3 cellular contexts compared by ENCODE assay signal in genomic region chr22:31836010-31836409, GRCh38.
TF ChIP-seq lines count a peak whose summit lies in the region.

No MANE protein-coding gene starts in this region.

TF ChIP-seq in GM23338, 12 proteins besides CTCF, POLR2A, EP300 and RAD21 (continues in another document):
- no peak for TF ChIP-seq NANOG (IDR thresholded peaks at IDR 0.05; ENCODE audit: borderline replicate concordance)
- TF ChIP-seq EZH2phosphoT487 (IDR thresholded peaks at IDR 0.05; ENCODE audit: unreplicated experiment) = no peak
- no peak for TF ChIP-seq STAT1 (IDR thresholded peaks at IDR 0.05; ENCODE audit: unreplicated experiment)
- no peak for TF ChIP-seq EZH2 (IDR thresholded peaks at IDR 0.05; ENCODE audit: low read depth, unreplicated experiment)
- TF ChIP-seq CREB1 (CRISPR knock-in tag; IDR thresholded peaks at IDR 0.05; ENCODE audit: low read depth) = no peak
- TF ChIP-seq ZNF331 (CRISPR knock-in tag; IDR thresholded peaks at IDR 0.05; ENCODE audit: low read depth) = no peak
- TF ChIP-seq POLR2AphosphoS5 (IDR thresholded peaks at IDR 0.05; ENCODE audit: low read depth) = no peak
- TF ChIP-seq, protein P1, sequence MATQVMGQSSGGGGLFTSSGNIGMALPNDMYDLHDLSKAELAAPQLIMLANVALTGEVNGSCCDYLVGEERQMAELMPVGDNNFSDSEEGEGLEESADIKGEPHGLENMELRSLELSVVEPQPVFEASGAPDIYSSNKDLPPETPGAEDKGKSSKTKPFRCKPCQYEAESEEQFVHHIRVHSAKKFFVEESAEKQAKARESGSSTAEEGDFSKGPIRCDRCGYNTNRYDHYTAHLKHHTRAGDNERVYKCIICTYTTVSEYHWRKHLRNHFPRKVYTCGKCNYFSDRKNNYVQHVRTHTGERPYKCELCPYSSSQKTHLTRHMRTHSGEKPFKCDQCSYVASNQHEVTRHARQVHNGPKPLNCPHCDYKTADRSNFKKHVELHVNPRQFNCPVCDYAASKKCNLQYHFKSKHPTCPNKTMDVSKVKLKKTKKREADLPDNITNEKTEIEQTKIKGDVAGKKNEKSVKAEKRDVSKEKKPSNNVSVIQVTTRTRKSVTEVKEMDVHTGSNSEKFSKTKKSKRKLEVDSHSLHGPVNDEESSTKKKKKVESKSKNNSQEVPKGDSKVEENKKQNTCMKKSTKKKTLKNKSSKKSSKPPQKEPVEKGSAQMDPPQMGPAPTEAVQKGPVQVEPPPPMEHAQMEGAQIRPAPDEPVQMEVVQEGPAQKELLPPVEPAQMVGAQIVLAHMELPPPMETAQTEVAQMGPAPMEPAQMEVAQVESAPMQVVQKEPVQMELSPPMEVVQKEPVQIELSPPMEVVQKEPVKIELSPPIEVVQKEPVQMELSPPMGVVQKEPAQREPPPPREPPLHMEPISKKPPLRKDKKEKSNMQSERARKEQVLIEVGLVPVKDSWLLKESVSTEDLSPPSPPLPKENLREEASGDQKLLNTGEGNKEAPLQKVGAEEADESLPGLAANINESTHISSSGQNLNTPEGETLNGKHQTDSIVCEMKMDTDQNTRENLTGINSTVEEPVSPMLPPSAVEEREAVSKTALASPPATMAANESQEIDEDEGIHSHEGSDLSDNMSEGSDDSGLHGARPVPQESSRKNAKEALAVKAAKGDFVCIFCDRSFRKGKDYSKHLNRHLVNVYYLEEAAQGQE (IDR thresholded peaks at IDR 0.05; ENCODE audit: unreplicated experiment) = no peak
- TF ChIP-seq ZNF114 (CRISPR knock-in tag; IDR thresholded peaks at IDR 0.05) = no peak

TF ChIP-seq in WTC11, 78 proteins besides CTCF, POLR2A, EP300 and RAD21:
- no peak for TF ChIP-seq ATF6 (CRISPR knock-in tag; IDR thresholded peaks at IDR 0.05)
- no peak for TF ChIP-seq KAT7 (CRISPR knock-in tag; IDR thresholded peaks at IDR 0.05; ENCODE audit: borderline replicate concordance)
- TF ChIP-seq ZNF671 (CRISPR knock-in tag; IDR thresholded peaks at IDR 0.05) = no peak
- TF ChIP-seq, protein P2, sequence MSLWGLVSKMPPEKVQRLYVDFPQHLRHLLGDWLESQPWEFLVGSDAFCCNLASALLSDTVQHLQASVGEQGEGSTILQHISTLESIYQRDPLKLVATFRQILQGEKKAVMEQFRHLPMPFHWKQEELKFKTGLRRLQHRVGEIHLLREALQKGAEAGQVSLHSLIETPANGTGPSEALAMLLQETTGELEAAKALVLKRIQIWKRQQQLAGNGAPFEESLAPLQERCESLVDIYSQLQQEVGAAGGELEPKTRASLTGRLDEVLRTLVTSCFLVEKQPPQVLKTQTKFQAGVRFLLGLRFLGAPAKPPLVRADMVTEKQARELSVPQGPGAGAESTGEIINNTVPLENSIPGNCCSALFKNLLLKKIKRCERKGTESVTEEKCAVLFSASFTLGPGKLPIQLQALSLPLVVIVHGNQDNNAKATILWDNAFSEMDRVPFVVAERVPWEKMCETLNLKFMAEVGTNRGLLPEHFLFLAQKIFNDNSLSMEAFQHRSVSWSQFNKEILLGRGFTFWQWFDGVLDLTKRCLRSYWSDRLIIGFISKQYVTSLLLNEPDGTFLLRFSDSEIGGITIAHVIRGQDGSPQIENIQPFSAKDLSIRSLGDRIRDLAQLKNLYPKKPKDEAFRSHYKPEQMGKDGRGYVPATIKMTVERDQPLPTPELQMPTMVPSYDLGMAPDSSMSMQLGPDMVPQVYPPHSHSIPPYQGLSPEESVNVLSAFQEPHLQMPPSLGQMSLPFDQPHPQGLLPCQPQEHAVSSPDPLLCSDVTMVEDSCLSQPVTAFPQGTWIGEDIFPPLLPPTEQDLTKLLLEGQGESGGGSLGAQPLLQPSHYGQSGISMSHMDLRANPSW (CRISPR knock-in tag; conservative IDR thresholded peaks at IDR 0.05; ENCODE audit: low read depth) = no peak
- no peak for TF ChIP-seq TEAD4 (CRISPR knock-in tag; IDR thresholded peaks at IDR 0.05)
- no peak for TF ChIP-seq GABPB1 (CRISPR knock-in tag; IDR thresholded peaks at IDR 0.05)

TF ChIP-seq in H1, 55 proteins besides CTCF, POLR2A, EP300 and RAD21:
- TF ChIP-seq SAP30 (IDR thresholded peaks at IDR 0.05; ENCODE audit: insufficient read depth, insufficient replicate concordance, low read length) = no peak
- no peak for TF ChIP-seq SP2 (IDR thresholded peaks at IDR 0.05; ENCODE audit: low read length)
